ENCODE assay signal across 8 cellular contexts in the genomic region with DNA sequence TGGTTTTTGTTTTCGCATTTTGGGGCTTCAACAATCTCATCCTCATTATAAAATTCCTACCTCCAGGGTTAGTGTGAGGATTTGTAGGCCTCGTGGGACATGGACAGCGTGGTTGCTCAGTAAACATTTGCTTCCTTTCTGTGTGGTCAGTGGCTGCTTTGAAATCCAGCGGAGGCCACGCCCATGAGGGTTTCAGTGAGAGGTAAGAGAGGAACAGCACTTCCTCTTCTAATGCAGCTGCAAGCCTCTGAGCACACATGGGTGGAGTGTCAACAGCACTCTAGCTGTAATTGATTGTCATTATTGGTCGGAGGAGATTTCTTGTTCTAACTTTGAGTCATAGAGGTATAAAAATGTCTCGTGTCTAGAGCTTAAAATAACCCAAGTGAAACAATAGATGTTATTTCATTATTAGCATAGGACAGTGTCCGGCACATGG. TPM values are rescaled to one million over a fixed set of nuclear protein-coding genes. Genes with fewer than 3 reads are reported as not detected.
DNase-seq lines count a peak whose midpoint lies in the region; ATAC-seq and TF ChIP-seq lines count a peak whose summit lies in the region.

No MANE protein-coding gene starts in this region.

- H3K4me3 ChIP-seq in GM06990 (replicated peaks; ENCODE audit: low read depth, low read length) = no peak overlapping the region
- H3K4me3 ChIP-seq in endocrine pancreas (ENCODE audit: control insufficient read depth, insufficient read depth, low read length) = peak overlapping the region; percentile 4

- peak overlapping the region; percentile 41 for H3K9ac ChIP-seq in endocrine pancreas (ENCODE audit: control insufficient read depth, insufficient read depth, low read length)

- H3K27ac Mint-ChIP-seq in nephron progenitor cell = no peak overlapping the region
- H3K27ac Mint-ChIP-seq in activated CD4-positive, alpha-beta memory T cell treated with anti-CD3 and anti-CD28 coated beads, Interleukin-2, amount 10 ng/mL, durations not matched to agents 7 days and 5 days = no peak overlapping the region

- H3K27me3 ChIP-seq in GM06990 (replicated peaks; ENCODE audit: control insufficient read depth, insufficient read depth, low read length) (no peaks in the 10 kb centered on the region), endocrine pancreas (ENCODE audit: control insufficient read depth, insufficient read depth, low read length) (no peaks in the 10 kb centered on the region)

- no peaks in the 10 kb centered on the region for H3K27me3 Mint-ChIP-seq in nephron progenitor cell (ENCODE audit: low read depth, poor library complexity)
- H3K27me3 Mint-ChIP-seq in activated CD4-positive, alpha-beta memory T cell treated with anti-CD3 and anti-CD28 coated beads, Interleukin-2, amount 10 ng/mL, durations not matched to agents 7 days and 5 days = peaks cover 4% of the 10 kb centered on the region

- POLR2A ChIA-PET in activated CD4-positive, alpha-beta memory T cell treated with anti-CD3 and anti-CD28 coated beads, Interleukin-2, amount 10 ng/mL, durations not matched to agents 7 days and 5 days (lab: Charles Lee) = no interaction called here

- no peaks in the 10 kb centered on the region for H3K9me3 ChIP-seq in endocrine pancreas (ENCODE audit: control insufficient read depth, low read length)

- H3K4me1 ChIP-seq in endocrine pancreas (ENCODE audit: control insufficient read depth, insufficient read depth, low read length) = peaks cover 4% of the 10 kb centered on the region

- H3K4me1 Mint-ChIP-seq in nephron progenitor cell = peaks cover 10% of the 10 kb centered on the region
- peaks cover 3% of the 10 kb centered on the region for H3K4me1 Mint-ChIP-seq in activated CD4-positive, alpha-beta memory T cell treated with anti-CD3 and anti-CD28 coated beads, Interleukin-2, amount 10 ng/mL, durations not matched to agents 7 days and 5 days

- CTCF ChIA-PET in activated CD4-positive, alpha-beta memory T cell treated with anti-CD3 and anti-CD28 coated beads, Interleukin-2, amount 10 ng/mL, durations not matched to agents 7 days and 5 days (lab: Charles Lee) = interaction anchor here (1.0 to 1.5 kb wide), 2 partner anchors 8 to 1166 kb away, joined by 3 read pairs; no protein-coding TSS in a partner anchor

- ATAC-seq in GM21447 (IDR thresholded peaks at IDR 0.05; ENCODE audit: unreplicated experiment) (peak; percentile 98), HG03565 (IDR thresholded peaks at IDR 0.05; ENCODE audit: unreplicated experiment) (peak; percentile 99)

- DNase-seq in GM06990 (ENCODE audit: extremely low read depth, insufficient read length) = peak; percentile 82
- DNase-seq in nephron progenitor cell = peak; percentile 45
- DNase-seq in NCI-H2227 treated with DMSO at 0.1 percent for 48 hours (lab: John Stamatoyannopoulos, UW) = no peak
- no peak for DNase-seq in activated CD4-positive, alpha-beta memory T cell treated with anti-CD3 and anti-CD28 coated beads, Interleukin-2, amount 10 ng/mL, durations not matched to agents 7 days and 5 days

- H3K4me3 Mint-ChIP-seq in nephron progenitor cell = no peak overlapping the region
- H3K4me3 Mint-ChIP-seq in activated CD4-positive, alpha-beta memory T cell treated with anti-CD3 and anti-CD28 coated beads, Interleukin-2, amount 10 ng/mL, durations not matched to agents 7 days and 5 days = no peak overlapping the region

- H3K9me3 Mint-ChIP-seq in nephron progenitor cell = no peaks in the 10 kb centered on the region
- H3K9me3 Mint-ChIP-seq in activated CD4-positive, alpha-beta memory T cell treated with anti-CD3 and anti-CD28 coated beads, Interleukin-2, amount 10 ng/mL, durations not matched to agents 7 days and 5 days = peaks cover 7% of the 10 kb centered on the region

- no peak for TF ChIP-seq CTCF in GM06990 (IDR thresholded peaks at IDR 0.05; ENCODE audit: insufficient read depth, low read length, poor library complexity, severe bottlenecking)
- no peak for TF ChIP-seq CTCF in nephron progenitor cell (IDR thresholded peaks at IDR 0.05)

- H3K36me3 ChIP-seq in GM06990 (ENCODE audit: control insufficient read depth, insufficient read depth, low read length) (no peaks in the 10 kb centered on the region), endocrine pancreas (ENCODE audit: control insufficient read depth, insufficient read depth, low read length) (no peaks in the 10 kb centered on the region)

- no peaks in the 10 kb centered on the region for H3K36me3 Mint-ChIP-seq in nephron progenitor cell (ENCODE audit: low read depth)
- no peaks in the 10 kb centered on the region for H3K36me3 Mint-ChIP-seq in activated CD4-positive, alpha-beta memory T cell treated with anti-CD3 and anti-CD28 coated beads, Interleukin-2, amount 10 ng/mL, durations not matched to agents 7 days and 5 days (ENCODE audit: low read depth)

TF ChIP-seq in PFSK-1, 5 proteins besides CTCF, POLR2A, EP300 and RAD21:
- peak; percentile 32; the same call in 1 of the 2 replicates for TF ChIP-seq TAF1 (IDR thresholded peaks at IDR 0.05; ENCODE audit: borderline replicate concordance, insufficient read depth, low read length)
- TF ChIP-seq, protein P1, sequence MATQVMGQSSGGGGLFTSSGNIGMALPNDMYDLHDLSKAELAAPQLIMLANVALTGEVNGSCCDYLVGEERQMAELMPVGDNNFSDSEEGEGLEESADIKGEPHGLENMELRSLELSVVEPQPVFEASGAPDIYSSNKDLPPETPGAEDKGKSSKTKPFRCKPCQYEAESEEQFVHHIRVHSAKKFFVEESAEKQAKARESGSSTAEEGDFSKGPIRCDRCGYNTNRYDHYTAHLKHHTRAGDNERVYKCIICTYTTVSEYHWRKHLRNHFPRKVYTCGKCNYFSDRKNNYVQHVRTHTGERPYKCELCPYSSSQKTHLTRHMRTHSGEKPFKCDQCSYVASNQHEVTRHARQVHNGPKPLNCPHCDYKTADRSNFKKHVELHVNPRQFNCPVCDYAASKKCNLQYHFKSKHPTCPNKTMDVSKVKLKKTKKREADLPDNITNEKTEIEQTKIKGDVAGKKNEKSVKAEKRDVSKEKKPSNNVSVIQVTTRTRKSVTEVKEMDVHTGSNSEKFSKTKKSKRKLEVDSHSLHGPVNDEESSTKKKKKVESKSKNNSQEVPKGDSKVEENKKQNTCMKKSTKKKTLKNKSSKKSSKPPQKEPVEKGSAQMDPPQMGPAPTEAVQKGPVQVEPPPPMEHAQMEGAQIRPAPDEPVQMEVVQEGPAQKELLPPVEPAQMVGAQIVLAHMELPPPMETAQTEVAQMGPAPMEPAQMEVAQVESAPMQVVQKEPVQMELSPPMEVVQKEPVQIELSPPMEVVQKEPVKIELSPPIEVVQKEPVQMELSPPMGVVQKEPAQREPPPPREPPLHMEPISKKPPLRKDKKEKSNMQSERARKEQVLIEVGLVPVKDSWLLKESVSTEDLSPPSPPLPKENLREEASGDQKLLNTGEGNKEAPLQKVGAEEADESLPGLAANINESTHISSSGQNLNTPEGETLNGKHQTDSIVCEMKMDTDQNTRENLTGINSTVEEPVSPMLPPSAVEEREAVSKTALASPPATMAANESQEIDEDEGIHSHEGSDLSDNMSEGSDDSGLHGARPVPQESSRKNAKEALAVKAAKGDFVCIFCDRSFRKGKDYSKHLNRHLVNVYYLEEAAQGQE (IDR thresholded peaks at IDR 0.05; ENCODE audit: insufficient read depth in 1 of 2, low read depth in 2 of 2, low read length in 2 of 2) = peak in 1 of 2 experiments; percentile 70; a peak in 1 of 4 replicates
- peak; percentile 96 for TF ChIP-seq FOXP2 (optimal IDR thresholded peaks at IDR 0.05; ENCODE audit: borderline replicate concordance, extremely low read depth, extremely low read length, insufficient read depth)
- no peak for TF ChIP-seq POLR2AphosphoS5 (IDR thresholded peaks at IDR 0.05; ENCODE audit: low read depth, low read length)
- peak; percentile 81; the same call in 1 of the 2 replicates for TF ChIP-seq SIN3A (IDR thresholded peaks at IDR 0.05; ENCODE audit: borderline replicate concordance, insufficient read depth, low read length)

RNA-seq across cellular contexts. Expression of gene ARHGAP42, which starts 6.0 kb away (rescaled TPM):
- polyA plus RNA-seq in PFSK-1 (2012; ENCODE audit: insufficient read length, low read depth) = 8.5 TPM
- not detected for total RNA-seq in activated CD4-positive, alpha-beta memory T cell treated with anti-CD3 and anti-CD28 coated beads, Interleukin-2, amount 10 ng/mL, durations not matched to agents 7 days and 5 days

Comparison
In these comparisons a context has a peak if more than half of its experiments do, and no peak if none do; other contexts are left out.
1. DNase-seq: peak in GM06990 (single experiment) and nephron progenitor cell (single experiment); none in NCI-H2227 treated with DMSO at 0.1 percent for 48 hours (single experiment) and activated CD4-positive, alpha-beta memory T cell treated with anti-CD3 and anti-CD28 coated beads, Interleukin-2, amount 10 ng/mL, durations not matched to agents 7 days and 5 days (single experiment).